In genomic region chr7:112207106-112207592, GRCh38 we compare ENCODE assay signal across 1 cellular context.
TF ChIP-seq lines count a peak whose summit lies in the region.

No MANE protein-coding gene starts in this region.

TF ChIP-seq in neural cell, 6 proteins besides CTCF, POLR2A, EP300 and RAD21 (continued from another document):
- TF ChIP-seq POLR2AphosphoS5 (IDR thresholded peaks at IDR 0.05) (no peak), SMC3 (conservative IDR thresholded peaks at IDR 0.05; ENCODE audit: poor library complexity) (no peak)
